In genomic region chr3:49158108-49158709, GRCh38 we compare ENCODE assay signal across 8 cellular contexts. TPM values are rescaled to one million over a fixed set of nuclear protein-coding genes. Genes with fewer than 3 reads are reported as not detected.
DNase-seq lines count a peak whose midpoint lies in the region; ATAC-seq and TF ChIP-seq lines count a peak whose summit lies in the region.

No MANE protein-coding gene starts in this region.

- peak overlapping the region; percentile 4 for H3K27ac Mint-ChIP-seq in Caco-2 (ENCODE audit: unreplicated experiment)

- ATAC-seq in HG03039 (IDR thresholded peaks at IDR 0.05; ENCODE audit: unreplicated experiment): no peak

- POLR2A ChIA-PET in Caco-2 (lab: Charles Lee): no interaction called here

- intact Hi-C loops in Caco-2 (cut with micrococcal nuclease; ENCODE audit: unreplicated experiment): loop anchor here (1.0 to 10.0 kb wide), 4 partner anchors 25 to 170 kb away; partner anchors contain the start of genes IMPDH2, LAMB2, NDUFAF3 and QRICH1
- intact Hi-C loops in prostate gland (cut with DNase I): no loop called here

- no peaks in the 10 kb centered on the region for H3K27me3 ChIP-seq in Caco-2 (replicated peaks; ENCODE audit: control insufficient read depth, insufficient read depth, low read length)
- no peaks in the 10 kb centered on the region for H3K27me3 ChIP-seq in prostate gland (replicated peaks; ENCODE audit: insufficient read depth)

- H3K4me1 Mint-ChIP-seq in Caco-2 (ENCODE audit: low read depth, unreplicated experiment): no peaks in the 10 kb centered on the region

- DNase-seq in Caco-2 (peak; percentile 78 to 79), LoVo (ENCODE audit: low spot score) (peak; percentile 52), epithelial cell of esophagus (ENCODE audit: low read depth) (peak; percentile 45), retinal pigment epithelial cell (ENCODE audit: low read depth) (no peak), 8988T (no peak), prostate gland (ENCODE audit: low spot score) (no peak)
- DNase-seq in activated CD4-positive, alpha-beta T cell treated with anti-CD3 and anti-CD28 coated beads for 4 hours: peak; percentile 51 to 66

- no peaks in the 10 kb centered on the region for H3K9me3 Mint-ChIP-seq in Caco-2 (ENCODE audit: unreplicated experiment)

- H3K36me3 ChIP-seq in Caco-2 (ENCODE audit: control insufficient read depth, insufficient read depth, low read length): no peaks in the 10 kb centered on the region
- no peaks in the 10 kb centered on the region for H3K36me3 ChIP-seq in prostate gland

- no TSS peak for BruUV-seq in Caco-2 (replicated peaks; lab: Mats Ljungman, UMichigan)

- H3K9me3 ChIP-seq in Caco-2: no peaks in the 10 kb centered on the region
- H3K9me3 ChIP-seq in prostate gland: no peaks in the 10 kb centered on the region

- no peaks in the 10 kb centered on the region for H3K36me3 Mint-ChIP-seq in Caco-2 (ENCODE audit: insufficient read depth, unreplicated experiment)

- TF ChIP-seq CTCF in Caco-2 (IDR thresholded peaks at IDR 0.05; ENCODE audit: insufficient read depth in 1 of 2, low read depth in 1 of 2, low read length in 1 of 2, severe bottlenecking in 1 of 2, unreplicated experiment in 1 of 2) (peak; percentile 58 to 86), epithelial cell of esophagus (IDR thresholded peaks at IDR 0.05; ENCODE audit: insufficient read depth, low read depth, low read length, missing control alignments) (peak; percentile 55), retinal pigment epithelial cell (conservative IDR thresholded peaks at IDR 0.05; ENCODE audit: low read depth, low read length) (peak; percentile 41), prostate gland (IDR thresholded peaks at IDR 0.05) (no peak)

- TF ChIP-seq POLR2A in prostate gland (IDR thresholded peaks at IDR 0.05): no peak

- CTCF ChIA-PET in Caco-2 (lab: Charles Lee): interaction anchor here (0.8 kb wide), 1 partner anchor 64 kb away, joined by 3 read pairs; the partner anchor contains the start of gene QRICH1

- H3K4me3 ChIP-seq in Caco-2 (ENCODE audit: low read depth, low read length) (no peak overlapping the region), epithelial cell of esophagus (ENCODE audit: low read length) (no peak overlapping the region), retinal pigment epithelial cell (ENCODE audit: low read length) (no peak overlapping the region), prostate gland (no peak overlapping the region)

- no peak overlapping the region for H3K27ac ChIP-seq in prostate gland

- no peaks in the 10 kb centered on the region for H3K27me3 Mint-ChIP-seq in Caco-2 (ENCODE audit: insufficient read depth, unreplicated experiment)

- H3K4me3 Mint-ChIP-seq in Caco-2 (ENCODE audit: unreplicated experiment): no peak overlapping the region

- 64% methylated on average over 5 of the region's 5 CpGs for WGBS in prostate gland

- H3K4me1 ChIP-seq in Caco-2 (no peaks in the 10 kb centered on the region), prostate gland (replicated peaks) (no peaks in the 10 kb centered on the region)

RNA-seq across cellular contexts. Expression of gene CCDC71, which starts 7.9 kb away (rescaled TPM):
- total RNA-seq in Caco-2 (2022) (15.2 and 15.9 TPM in 2 replicates), prostate gland (10 to 100 TPM; 44.2 to 47.0 TPM)

RNA-seq across cellular contexts. Expression of gene KLHDC8B, which starts 13.2 kb away (rescaled TPM):
- 7.4 and 8.8 TPM in 2 replicates for total RNA-seq in Caco-2 (2022)
- 10 to 100 TPM; 41.1 to 77.4 TPM for total RNA-seq in prostate gland

RNA-seq across cellular contexts. Expression of gene LAMB2, which starts 25.4 kb away (rescaled TPM):
- 181 and 189 TPM in 2 replicates for total RNA-seq in Caco-2 (2022)
- 100 to 1,000 TPM; 432 to 667 TPM for total RNA-seq in prostate gland

RNA-seq across cellular contexts. Expression of gene USP19, which starts 37.6 kb away (rescaled TPM):
- total RNA-seq in Caco-2 (2022) (55.9 and 56.4 TPM in 2 replicates), prostate gland (10 to 100 TPM; 62.7 to 98.2 TPM)

RNA-seq across cellular contexts. Expression of gene QARS1, which starts 53.7 kb away (rescaled TPM):
- total RNA-seq in Caco-2 (2022) (361 and 386 TPM in 2 replicates), prostate gland (100 to 1,000 TPM; 254 to 315 TPM)

Comparison
In these comparisons a context has a peak if more than half of its experiments do, and no peak if none do; other contexts are left out.
1. DNase-seq: peak in Caco-2 (2 of 2), LoVo (single experiment), activated CD4-positive, alpha-beta T cell treated with anti-CD3 and anti-CD28 coated beads for 4 hours (2 of 2) and epithelial cell of esophagus (single experiment); none in retinal pigment epithelial cell (single experiment), 8988T (single experiment) and prostate gland (single experiment).
2. CTCF ChIP-seq: peak in Caco-2 (2 of 2), epithelial cell of esophagus (single experiment) and retinal pigment epithelial cell (single experiment); none in prostate gland (0 of 4).